In the genomic region with DNA sequence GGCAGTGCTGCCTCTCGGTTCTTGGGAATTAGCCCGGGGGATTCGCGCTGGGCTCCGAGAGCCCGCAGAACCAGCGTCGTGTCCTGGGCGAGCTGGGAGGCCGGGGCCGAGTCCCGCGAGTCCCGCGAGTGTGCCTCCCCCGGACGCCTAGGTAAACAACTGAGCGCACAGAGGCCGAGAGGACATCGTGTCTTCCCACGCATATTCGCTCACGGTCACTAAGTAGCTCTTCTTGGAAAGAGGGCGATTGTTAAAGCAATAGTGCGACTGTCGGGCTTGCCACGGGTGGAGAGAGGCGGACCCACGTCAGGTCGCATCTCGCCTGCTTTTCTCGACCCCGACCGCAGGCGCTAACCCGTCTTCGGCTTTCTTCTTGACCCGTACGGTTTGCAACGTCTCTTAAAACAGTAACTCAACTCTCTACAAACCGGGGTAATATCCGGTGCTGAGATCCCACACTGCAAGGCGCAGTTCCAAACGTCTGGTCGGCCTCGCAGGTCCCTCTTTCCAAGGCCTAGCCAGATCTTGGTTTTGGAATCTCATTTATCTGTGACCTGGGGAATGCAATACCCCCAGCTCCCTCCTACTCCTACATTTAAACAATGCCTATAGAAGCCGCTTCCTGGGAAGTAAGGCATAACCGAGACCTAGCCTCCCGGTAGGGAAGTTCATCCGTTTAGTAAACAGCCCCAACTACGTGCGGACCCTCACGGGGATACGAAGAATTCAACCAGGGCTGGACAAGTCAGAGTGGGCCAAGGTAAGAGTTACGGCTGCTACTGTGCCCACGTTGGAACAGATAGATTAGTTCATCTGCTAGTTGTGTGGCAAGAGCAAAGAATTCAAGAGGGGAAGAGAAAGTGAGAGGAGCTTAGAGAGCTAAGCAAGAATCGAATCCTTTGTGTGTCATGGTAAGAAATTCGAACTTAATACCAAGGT, we compare ENCODE assay signal across 8 cellular contexts. TPM values are rescaled to one million over a fixed set of nuclear protein-coding genes. Genes with fewer than 3 reads are reported as not detected.
DNase-seq lines count a peak whose midpoint lies in the region; ATAC-seq and TF ChIP-seq lines count a peak whose summit lies in the region.

No MANE protein-coding gene starts in this region.

- no peaks in the 10 kb centered on the region for H3K36me3 ChIP-seq in CD8-positive, alpha-beta T cell (ENCODE audit: insufficient read depth, low read length)

- H3K4me3 Mint-ChIP-seq in CD8-positive, alpha-beta T cell: peak overlapping the region; percentile 94

- peaks cover 3% of the 10 kb centered on the region for H3K36me3 Mint-ChIP-seq in CD8-positive, alpha-beta T cell

- peak overlapping the region; percentile 81 for H3K4me3 ChIP-seq in CD8-positive, alpha-beta T cell (ENCODE audit: low read depth, low read length)

- H3K4me1 Mint-ChIP-seq in CD8-positive, alpha-beta T cell (ENCODE audit: low read depth): peaks cover 32% of the 10 kb centered on the region

- peak; percentile 11 for ATAC-seq in CD8-positive, alpha-beta T cell
- ATAC-seq in GM19455 (IDR thresholded peaks at IDR 0.05; ENCODE audit: unreplicated experiment) (peak; percentile 36), HG03469 (IDR thresholded peaks at IDR 0.05; ENCODE audit: unreplicated experiment) (peak; percentile 13)

- TF ChIP-seq CTCF in CD8-positive, alpha-beta T cell (IDR thresholded peaks at IDR 0.05): no peak

- H3K9me3 ChIP-seq in CD8-positive, alpha-beta T cell (ENCODE audit: low read length): no peaks in the 10 kb centered on the region

- no peaks in the 10 kb centered on the region for H3K9me3 Mint-ChIP-seq in CD8-positive, alpha-beta T cell

- peak overlapping the region; percentile 63 for H3K27ac ChIP-seq in CD8-positive, alpha-beta T cell (ENCODE audit: low read depth, low read length)

- H3K4me1 ChIP-seq in CD8-positive, alpha-beta T cell (ENCODE audit: insufficient read depth, low read length): peaks cover 20% of the 10 kb centered on the region

- POLR2A ChIA-PET in CD8-positive, alpha-beta T cell (lab: Charles Lee): interaction anchor here (0.6 to 3.3 kb wide), 7 partner anchors 11 to 551 kb away, joined by 3 to 51 read pairs (median 3); partner anchors contain the start of genes GLIPR1, KRR1 and OSBPL8

- no peaks in the 10 kb centered on the region for H3K27me3 ChIP-seq in CD8-positive, alpha-beta T cell (ENCODE audit: insufficient read depth, low read length)

- peak overlapping the region; percentile 80 for H3K27ac Mint-ChIP-seq in CD8-positive, alpha-beta T cell

- intact Hi-C loops in CD8-positive, alpha-beta T cell (cut with DNase I, micrococcal nuclease): loop anchor here (5.0 to 10.0 kb wide), 6 partner anchors 100 to 550 kb away; partner anchors contain the start of genes GLIPR1 (in 1 of the 2), KRR1 (in 1 of the 2) and OSBPL8 (in 1 of the 2)

- CTCF ChIA-PET in CD8-positive, alpha-beta T cell (lab: Charles Lee): interaction anchor here (0.7 to 3.9 kb wide), 10 partner anchors 9 to 698 kb away, joined by 3 to 23 read pairs (median 4); partner anchors contain the start of gene GLIPR1L1

- peaks cover 2% of the 10 kb centered on the region for H3K27me3 Mint-ChIP-seq in CD8-positive, alpha-beta T cell (ENCODE audit: low read depth)

- DNase-seq in CD8-positive, alpha-beta T cell: peak in 5 of 7 experiments; percentile 5 to 66 (median 25)
- peak; percentile 13 for DNase-seq in T-helper 22 cell (ENCODE audit: low read depth)
- DNase-seq in dedifferentiated amniotic fluid mesenchymal stem cell (ENCODE audit: extremely low spot score): peak; percentile 38
- DNase-seq in left kidney (ENCODE audit: low read depth, low spot score): peak; percentile 88
- peak in 2 of 3 donors; percentile 9 to 35 for DNase-seq in stimulated activated CD4-positive, alpha-beta T cell treated with anti-CD3 and anti-CD28 coated beads, TNF-alpha, amount 100 ng/mL, for 48 hours (ENCODE audit: low read depth in 3 of 3)
- DNase-seq in NCI-H1694 treated with DMSO at 0.1 percent for 48 hours (lab: John Stamatoyannopoulos, UW): no peak

RNA-seq across cellular contexts. Expression of gene PHLDA1, which starts 0.7 kb away (rescaled TPM):
- 1 to 10 TPM; 5.6 to 5.8 TPM for total RNA-seq in CD8-positive, alpha-beta T cell

RNA-seq across cellular contexts. Expression of gene NAP1L1, which starts 52.2 kb away (rescaled TPM):
- 100 to 1,000 TPM; 581 to 618 TPM for total RNA-seq in CD8-positive, alpha-beta T cell
